Comparison of ENCODE assay signal across 10 cellular contexts in genomic region chr4:38075370-38076152, GRCh38.
DNase-seq lines count a peak whose midpoint lies in the region; ATAC-seq, FAIRE-seq and TF ChIP-seq lines count a peak whose summit lies in the region.
"Had no signal": no experiment of that assay in that cellular context is flagged by ENCODE, and none has a peak within 500 bp of the region (broad histone marks: within the 10 kb centered on the region; RNA-seq: fewer than 3 reads in every experiment).

No MANE protein-coding gene starts in this region.

- WGBS in esophagus muscularis mucosa, result 53% methylated on average over 6 of the region's 6 CpGs
- WGBS in pancreas, 2 donors, result 65 to 67% methylated on average over 6 of the region's 6 CpGs

- TF ChIP-seq EP300 in esophagus muscularis mucosa (IDR thresholded peaks at IDR 0.05), result no peak

- H3K36me3 ChIP-seq in esophagus muscularis mucosa, result peaks cover 0 to 28% (median 12%) of the 10 kb centered on the region in 4 donors
- H3K36me3 ChIP-seq in pancreas, result peaks cover 0 to 3% (median 0%) of the 10 kb centered on the region in 3 donors

- H3K9me3 ChIP-seq in esophagus muscularis mucosa (no peaks in the 10 kb centered on the region), pancreas (no peaks in the 10 kb centered on the region)

- H3K4me3 ChIP-seq in esophagus muscularis mucosa (no peak overlapping the region), pancreas (no peak overlapping the region)

- H3K27me3 ChIP-seq in esophagus muscularis mucosa (no peaks in the 10 kb centered on the region), pancreas (no peaks in the 10 kb centered on the region)

- TF ChIP-seq POLR2A in esophagus muscularis mucosa (IDR thresholded peaks at IDR 0.05; ENCODE audit: low read depth), result no peak

- intact Hi-C loops in esophagus muscularis mucosa (cut with DNase I) (no loop called here), pancreas (cut with DNase I) (loop anchor here in 1 of 3 donors (10.0 kb wide), 1 partner anchor 69 kb away; no protein-coding TSS in a partner anchor)

- H3K27ac ChIP-seq in esophagus muscularis mucosa (replicated peaks in 1 of 4), result peak overlapping the region; percentile 16 to 60 (median 50)
- peak overlapping the region in 2 of 4 donors; percentile 31 to 56 for H3K27ac ChIP-seq in pancreas

- FAIRE-seq in pancreas (lab: Jason Lieb, UNC), result no peak

- DNase-seq in GF-D8 (lab: John Stamatoyannopoulos, UW) (peak; percentile 98), NOMO-1 treated with dmso at 0.1 percent for 144 hours (lab: John Stamatoyannopoulos, UW; ENCODE audit: unreplicated experiment) (peak; percentile 96), esophagus muscularis mucosa (ENCODE audit: extremely low spot score) (no peak), pancreas (no peak), cortex of kidney (lab: John Stamatoyannopoulos, UW) (no peak), RKO (ENCODE audit: low spot score) (no peak), NCI-H1417 treated with DMSO at 0.1 percent for 48 hours (lab: John Stamatoyannopoulos, UW) (no peak)
- no peak for DNase-seq in stimulated activated naive CD4-positive, alpha-beta T cell (lab: John Stamatoyannopoulos, UW)
- DNase-seq: activated naive CD8-positive, alpha-beta T cell treated with anti-CD3 and anti-CD28 coated beads, Interleukin-2, amount 10 ng/mL, durations not matched to agents 7 days and 5 days had no signal

- H3K4me1 ChIP-seq in esophagus muscularis mucosa, result peaks cover 53 to 66% (median 62%) of the 10 kb centered on the region in 4 donors
- peaks cover 0 to 27% (median 0%) of the 10 kb centered on the region in 3 donors for H3K4me1 ChIP-seq in pancreas

- TF ChIP-seq CTCF in esophagus muscularis mucosa (IDR thresholded peaks at IDR 0.05) (no peak), pancreas (IDR thresholded peaks at IDR 0.05) (no peak)

- ATAC-seq in pancreas, result peak in 3 of 4 donors; percentile 14 to 53 (median 44)
- ATAC-seq: Panc1 had no signal

Comparison
In these comparisons a context has a peak if more than half of its experiments do, and no peak if none do; other contexts are left out.
1. DNase-seq: peak in GF-D8 (single experiment) and NOMO-1 treated with dmso at 0.1 percent for 144 hours (single experiment); none in esophagus muscularis mucosa (single experiment), pancreas (0 of 6), cortex of kidney (single experiment), RKO (single experiment), NCI-H1417 treated with DMSO at 0.1 percent for 48 hours (single experiment) and stimulated activated naive CD4-positive, alpha-beta T cell (0 of 6).